Comparison of ENCODE assay signal across 15 cellular contexts in genomic region chr3:103499967-103500366, GRCh38.
DNase-seq lines count a peak whose midpoint lies in the region; ATAC-seq and TF ChIP-seq lines count a peak whose summit lies in the region.
"Had no signal": no experiment of that assay in that cellular context is flagged by ENCODE, and none has a peak within 500 bp of the region (broad histone marks: within the 10 kb centered on the region; RNA-seq: fewer than 3 reads in every experiment).

No MANE protein-coding gene starts in this region.

- no peak for TF ChIP-seq RAD21 in SK-N-SH (IDR thresholded peaks at IDR 0.05; ENCODE audit: low read length)

- CTCF ChIA-PET in SK-N-SH (lab: Yijun Ruan, JAX): no interaction called here

- no peaks in the 10 kb centered on the region for H3K9me3 Mint-ChIP-seq in nephron progenitor cell

- H3K27me3 Mint-ChIP-seq in nephron progenitor cell (ENCODE audit: low read depth, poor library complexity): no peaks in the 10 kb centered on the region
- H3K27me3 Mint-ChIP-seq: CD4-positive, CD25-positive, alpha-beta regulatory T cell had no signal

- peaks cover 19% of the 10 kb centered on the region for H3F3A ChIP-seq in SK-N-SH (replicated peaks; ENCODE audit: insufficient read depth)

- H3K4me1 ChIP-seq in SK-N-SH (ENCODE audit: control insufficient read depth in 1 of 2, insufficient read depth in 2 of 2, low read depth in 1 of 2, low read length in 1 of 2) (peaks cover 0 to 14% of the 10 kb centered on the region in 2 experiments; a peak in 2 of 4 replicates), skeletal muscle satellite cell (ENCODE audit: control insufficient read depth, insufficient read depth, low read length) (no peaks in the 10 kb centered on the region)
- H3K4me1 ChIP-seq: BLaER1 had no signal

- POLR2A ChIA-PET in SK-N-SH (lab: Yijun Ruan, JAX): no interaction called here

- WGBS in SK-N-SH (ENCODE audit: low lambda C conversion rate): 74% methylated on average over 4 of the region's 4 CpGs

- in situ Hi-C loops in brain microvascular endothelial cell (cut with HindIII; ENCODE audit: low pct_ligation_motif_present, low sequenced_read_pairs): no loop called here

- H3K27ac Mint-ChIP-seq in nephron progenitor cell: no peak overlapping the region
- H3K27ac Mint-ChIP-seq: CD4-positive, CD25-positive, alpha-beta regulatory T cell had no signal

- H3K9ac ChIP-seq in SK-N-SH: peak overlapping the region; percentile 24; the same call in 1 of the 2 replicates
- H3K9ac ChIP-seq in skeletal muscle satellite cell (ENCODE audit: low read depth, low read length): peak overlapping the region; percentile 37
- H3K9ac ChIP-seq: BLaER1, GM23248 had no signal

- H4K20me1 ChIP-seq in SK-N-SH (ENCODE audit: insufficient read depth): no peaks in the 10 kb centered on the region
- H4K20me1 ChIP-seq: BLaER1 had no signal

- no peak; the same call in 2 of the 3 replicates for ATAC-seq in SK-N-SH treated with all-trans-retinoic acid at 6 μM for 48 hours
- ATAC-seq: HCT116, K562 had no signal

- H2AFZ ChIP-seq in SK-N-SH (ENCODE audit: low read depth): 0 out of 2 replicates have a peak overlapping the region, but pooled peaks have one; percentile 27
- H2AFZ ChIP-seq: GM23248 had no signal

- H3K4me3 ChIP-seq in SK-N-SH (ENCODE audit: low read depth in 2 of 2, low read length in 1 of 2) (0 out of 4 replicates have a peak overlapping the region, but pooled peaks of 1 of the 2 experiments have one; percentile 3), brain microvascular endothelial cell (ENCODE audit: low read depth, low read length) (no peak overlapping the region), skeletal muscle satellite cell (ENCODE audit: low read length) (no peak overlapping the region)
- H3K4me3 ChIP-seq: BLaER1, GM23248, K562 had no signal

- TF ChIP-seq EP300 in SK-N-SH (IDR thresholded peaks at IDR 0.05; ENCODE audit: borderline replicate concordance in 1 of 2, low read depth in 1 of 2, low read length in 1 of 2): no peak

- DNase-seq in SK-N-SH: no peak
- no peak for DNase-seq in brain microvascular endothelial cell
- DNase-seq in nephron progenitor cell: no peak
- DNase-seq in iPS-NIHi7 (ENCODE audit: extremely low spot score): no peak
- DNase-seq in GM19240 (ENCODE audit: insufficient read length, low spot score): no peak
- DNase-seq: AML-193; CD4-positive, CD25-positive, alpha-beta regulatory T cell; DMS53; GM23248 had no signal

- H3K36me3 Mint-ChIP-seq in nephron progenitor cell (ENCODE audit: low read depth): no peaks in the 10 kb centered on the region
- H3K36me3 Mint-ChIP-seq: CD4-positive, CD25-positive, alpha-beta regulatory T cell had no signal

- no peaks in the 10 kb centered on the region for H3K79me2 ChIP-seq in SK-N-SH (ENCODE audit: insufficient read depth)

- H3K4me2 ChIP-seq in SK-N-SH (peak overlapping the region; percentile 3; the same call in 1 of the 2 replicates), skeletal muscle satellite cell (ENCODE audit: low read length) (peak overlapping the region; percentile 13)
- H3K4me2 ChIP-seq: BLaER1 had no signal

- H3K36me3 ChIP-seq in SK-N-SH (replicated peaks in 1 of 2; ENCODE audit: control insufficient read depth in 1 of 2, insufficient read depth in 2 of 2, low read length in 1 of 2): no peaks in the 10 kb centered on the region
- H3K36me3 ChIP-seq in brain microvascular endothelial cell (replicated peaks): no peaks in the 10 kb centered on the region
- no peaks in the 10 kb centered on the region for H3K36me3 ChIP-seq in skeletal muscle satellite cell (ENCODE audit: insufficient read depth, low read length)
- H3K36me3 ChIP-seq: BLaER1 had no signal

- TF ChIP-seq CTCF in SK-N-SH (IDR thresholded peaks at IDR 0.05) (no peak), brain microvascular endothelial cell (IDR thresholded peaks at IDR 0.05; ENCODE audit: low read depth, low read length, missing control alignments) (no peak), nephron progenitor cell (IDR thresholded peaks at IDR 0.05) (no peak)

- H3K27me3 ChIP-seq in SK-N-SH (ENCODE audit: insufficient read depth) (no peaks in the 10 kb centered on the region), brain microvascular endothelial cell (replicated peaks) (no peaks in the 10 kb centered on the region), skeletal muscle satellite cell (ENCODE audit: control insufficient read depth, insufficient read depth, low read length) (no peaks in the 10 kb centered on the region)
- H3K27me3 ChIP-seq: BLaER1 had no signal

- no peaks in the 10 kb centered on the region for H3K9me2 ChIP-seq in SK-N-SH

- H3K4me1 Mint-ChIP-seq in nephron progenitor cell: no peaks in the 10 kb centered on the region
- H3K4me1 Mint-ChIP-seq: CD4-positive, CD25-positive, alpha-beta regulatory T cell had no signal

- H3K27ac ChIP-seq in SK-N-SH (ENCODE audit: low read depth in 2 of 2, low read length in 1 of 2): peak overlapping the region; percentile 53 to 77; a peak in 3 of 4 replicates
- H3K27ac ChIP-seq in brain microvascular endothelial cell: peak overlapping the region; percentile 60
- H3K27ac ChIP-seq: 22Rv1, BLaER1, GM23248 had no signal

- H3K9me3 ChIP-seq in SK-N-SH (no peaks in the 10 kb centered on the region), skeletal muscle satellite cell (replicated peaks; ENCODE audit: low read length) (no peaks in the 10 kb centered on the region)
- H3K9me3 ChIP-seq: BLaER1 had no signal

- H3K4me3 Mint-ChIP-seq in nephron progenitor cell: no peak overlapping the region
- H3K4me3 Mint-ChIP-seq: CD4-positive, CD25-positive, alpha-beta regulatory T cell had no signal

TF ChIP-seq in SK-N-SH, 30 proteins besides CTCF, POLR2A, EP300 and RAD21:
- TF ChIP-seq MXI1 (IDR thresholded peaks at IDR 0.05; ENCODE audit: low read depth, low read length): no peak
- peak; percentile 50 for TF ChIP-seq TCF12 (IDR thresholded peaks at IDR 0.05)
TF ChIP-seq in SK-N-SH: peak in this region for 1.

TF ChIP-seq in SK-N-SH treated with all-trans-retinoic acid at 6 μM for 48 hours, 23 proteins besides CTCF, POLR2A, EP300 and RAD21:
- no peak for TF ChIP-seq ZNF565 (CRISPR knock-in tag; conservative IDR thresholded peaks at IDR 0.05; ENCODE audit: low read depth)
- no peak for TF ChIP-seq ISL1 (CRISPR knock-in tag; IDR thresholded peaks at IDR 0.05)
- TF ChIP-seq CSDC2 (CRISPR knock-in tag; IDR thresholded peaks at IDR 0.05): no peak
- no peak for TF ChIP-seq TCF4 (CRISPR knock-in tag; IDR thresholded peaks at IDR 0.05; ENCODE audit: borderline replicate concordance)
- no peak for TF ChIP-seq OSR1 (CRISPR knock-in tag; IDR thresholded peaks at IDR 0.05)
- no peak for TF ChIP-seq ZC3H10 (CRISPR knock-in tag; IDR thresholded peaks at IDR 0.05)
- no peak for TF ChIP-seq PPARA (CRISPR knock-in tag; IDR thresholded peaks at IDR 0.05; ENCODE audit: borderline replicate concordance)
- TF ChIP-seq ESRRG (CRISPR knock-in tag; IDR thresholded peaks at IDR 0.05): no peak
- TF ChIP-seq CREB5 (CRISPR knock-in tag; IDR thresholded peaks at IDR 0.05; ENCODE audit: low read depth): no peak
- no peak for TF ChIP-seq BACH2 (CRISPR knock-in tag; IDR thresholded peaks at IDR 0.05; ENCODE audit: borderline replicate concordance)
- TF ChIP-seq, protein P1, sequence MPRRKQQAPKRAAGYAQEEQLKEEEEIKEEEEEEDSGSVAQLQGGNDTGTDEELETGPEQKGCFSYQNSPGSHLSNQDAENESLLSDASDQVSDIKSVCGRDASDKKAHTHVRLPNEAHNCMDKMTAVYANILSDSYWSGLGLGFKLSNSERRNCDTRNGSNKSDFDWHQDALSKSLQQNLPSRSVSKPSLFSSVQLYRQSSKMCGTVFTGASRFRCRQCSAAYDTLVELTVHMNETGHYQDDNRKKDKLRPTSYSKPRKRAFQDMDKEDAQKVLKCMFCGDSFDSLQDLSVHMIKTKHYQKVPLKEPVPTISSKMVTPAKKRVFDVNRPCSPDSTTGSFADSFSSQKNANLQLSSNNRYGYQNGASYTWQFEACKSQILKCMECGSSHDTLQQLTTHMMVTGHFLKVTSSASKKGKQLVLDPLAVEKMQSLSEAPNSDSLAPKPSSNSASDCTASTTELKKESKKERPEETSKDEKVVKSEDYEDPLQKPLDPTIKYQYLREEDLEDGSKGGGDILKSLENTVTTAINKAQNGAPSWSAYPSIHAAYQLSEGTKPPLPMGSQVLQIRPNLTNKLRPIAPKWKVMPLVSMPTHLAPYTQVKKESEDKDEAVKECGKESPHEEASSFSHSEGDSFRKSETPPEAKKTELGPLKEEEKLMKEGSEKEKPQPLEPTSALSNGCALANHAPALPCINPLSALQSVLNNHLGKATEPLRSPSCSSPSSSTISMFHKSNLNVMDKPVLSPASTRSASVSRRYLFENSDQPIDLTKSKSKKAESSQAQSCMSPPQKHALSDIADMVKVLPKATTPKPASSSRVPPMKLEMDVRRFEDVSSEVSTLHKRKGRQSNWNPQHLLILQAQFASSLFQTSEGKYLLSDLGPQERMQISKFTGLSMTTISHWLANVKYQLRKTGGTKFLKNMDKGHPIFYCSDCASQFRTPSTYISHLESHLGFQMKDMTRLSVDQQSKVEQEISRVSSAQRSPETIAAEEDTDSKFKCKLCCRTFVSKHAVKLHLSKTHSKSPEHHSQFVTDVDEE (CRISPR knock-in tag; IDR thresholded peaks at IDR 0.05): no peak
- no peak for TF ChIP-seq ARNTL (CRISPR knock-in tag; IDR thresholded peaks at IDR 0.05; ENCODE audit: borderline replicate concordance, low read depth)
